ENCODE assay signal across 17 cellular contexts in genomic region chr9:124453586-124454191, GRCh38. TPM values are rescaled to one million over a fixed set of nuclear protein-coding genes. Genes with fewer than 3 reads are reported as not detected.
DNase-seq lines count a peak whose midpoint lies in the region; ATAC-seq and TF ChIP-seq lines count a peak whose summit lies in the region.
"Had no signal": no experiment of that assay in that cellular context is flagged by ENCODE, and none has a peak within 500 bp of the region (broad histone marks: within the 10 kb centered on the region; RNA-seq: fewer than 3 reads in every experiment).

No MANE protein-coding gene starts in this region.

- H3K79me1 ChIP-seq in IMR-90 (ENCODE audit: low read depth in 1 of 2, low read length in 2 of 2), result no peaks in the 10 kb centered on the region

- no peaks in the 10 kb centered on the region for H3K36me3 Mint-ChIP-seq in endodermal cell (ENCODE audit: low read depth)
- no peaks in the 10 kb centered on the region for H3K36me3 Mint-ChIP-seq in T-helper 2 cell treated with Interferon-gamma antibody and Interleukin-4, amounts not matched to agents 5 μg/mL and 100 μg/mL, for 36 hours (ENCODE audit: low read depth)

- POLR2A ChIA-PET in IMR-90 (lab: Charles Lee; ENCODE audit: unreplicated experiment), result no interaction called here

- no peak overlapping the region for H3K4ac ChIP-seq in IMR-90 (ENCODE audit: low read depth, low read length)

- H3K27me3 Mint-ChIP-seq in endodermal cell (ENCODE audit: insufficient read depth), result peaks cover 39% of the 10 kb centered on the region
- peaks cover 28% of the 10 kb centered on the region for H3K27me3 Mint-ChIP-seq in T-helper 2 cell treated with Interferon-gamma antibody and Interleukin-4, amounts not matched to agents 5 μg/mL and 100 μg/mL, for 36 hours (ENCODE audit: low read depth)

- H3K36me3 ChIP-seq in IMR-90 (ENCODE audit: control insufficient read depth, insufficient read depth, low read length) (no peaks in the 10 kb centered on the region), endodermal cell (ENCODE audit: control insufficient read depth, insufficient read depth, low read length) (no peaks in the 10 kb centered on the region), mucosa of rectum (ENCODE audit: control insufficient read depth in 2 of 2, insufficient read depth in 2 of 2, low read length in 2 of 2) (no peaks in the 10 kb centered on the region), brain microvascular endothelial cell (replicated peaks) (no peaks in the 10 kb centered on the region)
- H3K36me3 ChIP-seq: SJCRH30 had no signal

- H3K18ac ChIP-seq in IMR-90 (ENCODE audit: low read depth, low read length), result no peak overlapping the region

- no peak for ATAC-seq in IMR-90 (ENCODE audit: low read depth)
- ATAC-seq: activated CD4-positive, CD25-positive, alpha-beta regulatory T cell treated with anti-CD3 and anti-CD28 coated beads, Interleukin-2, amount 50 U/mL, for 24 hours had no signal

- in situ Hi-C loops in IMR-90 (cut with MboI; ENCODE audit: low sequenced_read_pairs) (no loop called here), brain microvascular endothelial cell (cut with HindIII; ENCODE audit: low pct_ligation_motif_present, low sequenced_read_pairs) (no loop called here)

- H3K9me1 ChIP-seq in IMR-90 (ENCODE audit: insufficient read depth, low read length), result no peaks in the 10 kb centered on the region

- no peak overlapping the region for H2AK9ac ChIP-seq in IMR-90 (replicated peaks; ENCODE audit: low read depth, low read length, poor library complexity)

- H2BK20ac ChIP-seq in IMR-90 (ENCODE audit: low read depth, low read length), result no peak overlapping the region

- no peak overlapping the region for H2BK15ac ChIP-seq in IMR-90 (ENCODE audit: low read depth, low read length)

- H4K5ac ChIP-seq in IMR-90 (ENCODE audit: low read depth, low read length), result no peak overlapping the region

- no TSS peak for BruUV-seq in IMR-90 (replicated peaks; lab: Mats Ljungman, UMichigan)

- H3K4me1 Mint-ChIP-seq in endodermal cell, result peaks cover 6% of the 10 kb centered on the region
- H3K4me1 Mint-ChIP-seq in T-helper 2 cell treated with Interferon-gamma antibody and Interleukin-4, amounts not matched to agents 5 μg/mL and 100 μg/mL, for 36 hours (ENCODE audit: low read depth), result no peaks in the 10 kb centered on the region

- intact Hi-C loops in IMR-90 (cut with micrococcal nuclease), result no loop called here

- dilution Hi-C loops in IMR-90 (cut with HindIII; ENCODE audit: low sequenced_read_pairs, unreplicated experiment), result no loop called here

- H3K9me3 ChIP-seq in IMR-90 (ENCODE audit: control insufficient read depth, insufficient read depth, low read length) (no peaks in the 10 kb centered on the region), endodermal cell (ENCODE audit: control insufficient read depth, low read length) (no peaks in the 10 kb centered on the region), mucosa of rectum (ENCODE audit: control insufficient read depth in 2 of 2, low read length in 2 of 2) (no peaks in the 10 kb centered on the region)
- H3K9me3 ChIP-seq: SJCRH30 had no signal

- H3K4me3 ChIP-seq in IMR-90 (ENCODE audit: insufficient read depth, low read depth, low read length) (no peak overlapping the region), endodermal cell (ENCODE audit: low read length) (no peak overlapping the region), mucosa of rectum (ENCODE audit: low read length in 2 of 2) (peak overlapping the region; percentile 37 to 39), brain microvascular endothelial cell (ENCODE audit: low read depth, low read length) (no peak overlapping the region)
- H3K4me3 ChIP-seq: lung, SJCRH30 had no signal

- no peak overlapping the region for H2BK120ac ChIP-seq in IMR-90 (ENCODE audit: low read depth, low read length)

- no peaks in the 10 kb centered on the region for H4K20me1 ChIP-seq in IMR-90 (ENCODE audit: insufficient read depth, low read length)

- H3K4me1 ChIP-seq in IMR-90 (ENCODE audit: control insufficient read depth, insufficient read depth, low read length), result no peaks in the 10 kb centered on the region
- H3K4me1 ChIP-seq in endodermal cell (ENCODE audit: control insufficient read depth, insufficient read depth, low read length), result peaks cover 6% of the 10 kb centered on the region
- peaks cover 2% of the 10 kb centered on the region in 2 donors for H3K4me1 ChIP-seq in mucosa of rectum (ENCODE audit: control insufficient read depth in 2 of 2, insufficient read depth in 2 of 2, low read length in 2 of 2)
- H3K4me1 ChIP-seq: parathyroid adenoma, SJCRH30 had no signal

- no peaks in the 10 kb centered on the region for H3K9me3 Mint-ChIP-seq in endodermal cell
- H3K9me3 Mint-ChIP-seq in T-helper 2 cell treated with Interferon-gamma antibody and Interleukin-4, amounts not matched to agents 5 μg/mL and 100 μg/mL, for 36 hours, result no peaks in the 10 kb centered on the region

- 100% methylated on average over 1 of the region's 35 CpGs; no CpG with 5 or more reads in 1 of the 2 experiments for WGBS in IMR-90 (ENCODE audit: extremely low coverage in 2 of 2, insufficient read length in 1 of 2), 2 experiments
- WGBS in endodermal cell (ENCODE audit: insufficient coverage in 1 of 2, insufficient read length in 1 of 2), 2 experiments, result 39 to 93% methylated on average over 3 to 35 of the region's 35 CpGs

- no peak overlapping the region for H4K8ac ChIP-seq in IMR-90 (ENCODE audit: low read depth in 2 of 2, low read length in 2 of 2)

- CTCF ChIA-PET in IMR-90 (lab: Yijun Ruan, JAX), result no interaction called here

- H3K27ac Mint-ChIP-seq in endodermal cell, result no peak overlapping the region
- no peak overlapping the region for H3K27ac Mint-ChIP-seq in T-helper 2 cell treated with Interferon-gamma antibody and Interleukin-4, amounts not matched to agents 5 μg/mL and 100 μg/mL, for 36 hours

- H3K9ac ChIP-seq in IMR-90 (ENCODE audit: low read depth, low read length), result no peak overlapping the region
- no peak overlapping the region for H3K9ac ChIP-seq in endodermal cell (ENCODE audit: extremely low read depth, low read length, poor library complexity, severe bottlenecking)
- no peak overlapping the region for H3K9ac ChIP-seq in mucosa of rectum (ENCODE audit: low read depth in 1 of 2, low read length in 2 of 2)
- H3K9ac ChIP-seq: parathyroid adenoma had no signal

- H3K23ac ChIP-seq in IMR-90 (ENCODE audit: low read depth, low read length), result no peak overlapping the region

- no peak overlapping the region for H2AK5ac ChIP-seq in IMR-90 (ENCODE audit: low read depth, low read length)

- no peak for TF ChIP-seq RAD21 in IMR-90 (IDR thresholded peaks at IDR 0.05; ENCODE audit: low read length)

- TF ChIP-seq CTCF in GM10266 (IDR thresholded peaks at IDR 0.05; ENCODE audit: control insufficient read depth, insufficient read depth, low read depth, missing control alignments), result no peak
- TF ChIP-seq CTCF in IMR-90 (conservative IDR thresholded peaks at IDR 0.05; ENCODE audit: low read depth, low read length), result no peak
- no peak for TF ChIP-seq CTCF in endodermal cell (conservative IDR thresholded peaks at IDR 0.05)
- no peak for TF ChIP-seq CTCF in brain microvascular endothelial cell (IDR thresholded peaks at IDR 0.05; ENCODE audit: low read depth, low read length, missing control alignments)

- H3K56ac ChIP-seq in IMR-90 (ENCODE audit: extremely low read depth, insufficient read depth, low read length), result no peak overlapping the region

- peaks cover 70% of the 10 kb centered on the region for H3K27me3 ChIP-seq in IMR-90 (ENCODE audit: control insufficient read depth, insufficient read depth, low read length)
- peaks cover 37% of the 10 kb centered on the region for H3K27me3 ChIP-seq in endodermal cell (ENCODE audit: control insufficient read depth, insufficient read depth, low read length, poor library complexity, severe bottlenecking)
- H3K27me3 ChIP-seq in mucosa of rectum (ENCODE audit: control insufficient read depth in 2 of 2, insufficient read depth in 2 of 2, low read length in 2 of 2), result peaks cover 17 to 19% of the 10 kb centered on the region in 2 donors
- H3K27me3 ChIP-seq in brain microvascular endothelial cell (replicated peaks), result peaks cover 32% of the 10 kb centered on the region

- no peak overlapping the region for H3K27ac ChIP-seq in IMR-90 (ENCODE audit: insufficient read depth, low read length)
- H3K27ac ChIP-seq in endodermal cell (ENCODE audit: low read depth, low read length), result no peak overlapping the region
- H3K27ac ChIP-seq in mucosa of rectum (ENCODE audit: low read depth in 2 of 2, low read length in 2 of 2), result no peak overlapping the region
- H3K27ac ChIP-seq in brain microvascular endothelial cell, result no peak overlapping the region
- H3K27ac ChIP-seq: parathyroid adenoma, SJCRH30 had no signal

- no peak for TF ChIP-seq POLR2A in IMR-90 (IDR thresholded peaks at IDR 0.05; ENCODE audit: low read depth, low read length)

- DNase-seq in GM10266 (ENCODE audit: extremely low spot score), result peak; percentile 20
- no peak for DNase-seq in IMR-90
- DNase-seq in endodermal cell, result peak; percentile 92
- DNase-seq in HT-29 (ENCODE audit: low spot score), result no peak
- DNase-seq in NCI-H774 (lab: John Stamatoyannopoulos, UW), result no peak
- no peak for DNase-seq in T-helper 2 cell treated with Interferon-gamma antibody and Interleukin-4, amounts not matched to agents 5 μg/mL and 100 μg/mL, for 36 hours (ENCODE audit: low spot score)
- no peak for DNase-seq in brain microvascular endothelial cell
- DNase-seq: activated gamma-delta T cell treated with Interleukin-2 at 50 U/mL for 16 hours, foreskin melanocyte, NCI-H524 treated with DMSO at 0.1 percent for 48 hours, SJCRH30 had no signal

- no peak overlapping the region; the same call in 1 of the 2 replicates for H3K4me2 ChIP-seq in IMR-90 (ENCODE audit: low read depth, low read length)

- H3K4me3 Mint-ChIP-seq in endodermal cell, result no peak overlapping the region
- H3K4me3 Mint-ChIP-seq in T-helper 2 cell treated with Interferon-gamma antibody and Interleukin-4, amounts not matched to agents 5 μg/mL and 100 μg/mL, for 36 hours, result no peak overlapping the region

- no peak overlapping the region for H2BK5ac ChIP-seq in IMR-90 (ENCODE audit: low read depth, low read length, poor library complexity, severe bottlenecking)

- no peak overlapping the region for H3K14ac ChIP-seq in IMR-90 (replicated peaks; ENCODE audit: low read depth, low read length)

- peak overlapping the region; percentile 43 for H2AFZ ChIP-seq in IMR-90 (replicated peaks; ENCODE audit: low read length, poor library complexity)
- H2AFZ ChIP-seq: parathyroid adenoma had no signal

- no peak overlapping the region for H4K91ac ChIP-seq in IMR-90 (ENCODE audit: insufficient read depth, low read depth, low read length)

RNA-seq across cellular contexts. Expression of gene ADGRD2, which starts 3.4 kb away (rescaled TPM):
- total RNA-seq in IMR-90 (2012; rRNA removed) (not detected in 2 replicates), endodermal cell (under 1 TPM; 0.33 to 0.40 TPM)
- not detected in 2 replicates for polyA plus RNA-seq in IMR-90 (2012; rRNA removed)
- polyA plus RNA-seq in IMR-90 (2012; cell fraction: cytosol; rRNA removed), result not detected in 2 replicates
- polyA plus RNA-seq in IMR-90 (2012; cell fraction: nucleus; rRNA removed; ENCODE audit: low replicate concordance), result not detected in 2 replicates
- 0.36 TPM for polyA plus RNA-seq in endodermal cell (2013, experiment 1 of 2)
- 0.54 TPM for polyA plus RNA-seq in endodermal cell (2013, experiment 2 of 2)
- not detected in 2 replicates for total RNA-seq in HT-29 (2014; rRNA removed; shearing (Covaris generic))
- total RNA-seq: lung, M059J, SJCRH30 had no signal
- polyA plus RNA-seq: lung had no signal

RNA-seq across cellular contexts. Expression of gene PSMB7, which starts 38.4 kb away (rescaled TPM):
- total RNA-seq in IMR-90 (2012; rRNA removed), result 369 and 430 TPM in 2 replicates
- 318 and 340 TPM in 2 replicates for polyA plus RNA-seq in IMR-90 (2012; rRNA removed)
- polyA plus RNA-seq in IMR-90 (2012; cell fraction: cytosol; rRNA removed), result 154 and 232 TPM in 2 replicates
- polyA plus RNA-seq in IMR-90 (2012; cell fraction: nucleus; rRNA removed; ENCODE audit: low replicate concordance), result 50.0 and 129 TPM in 2 replicates
- 100 to 1,000 TPM; 203 to 223 TPM for total RNA-seq in endodermal cell
- 206 TPM for polyA plus RNA-seq in endodermal cell (2013, experiment 1 of 2)
- polyA plus RNA-seq in endodermal cell (2013, experiment 2 of 2), result 192 TPM
- total RNA-seq in HT-29 (2014; rRNA removed; shearing (Covaris generic)), result 195 and 197 TPM in 2 replicates

RNA-seq across cellular contexts. Expression of gene NR5A1, which starts 53.5 kb away (rescaled TPM):
- not detected in 2 replicates for total RNA-seq in IMR-90 (2012; rRNA removed)
- polyA plus RNA-seq in IMR-90 (2012; rRNA removed), result not detected in 2 replicates
- polyA plus RNA-seq in IMR-90 (2012; cell fraction: cytosol; rRNA removed), result not detected in 2 replicates
- polyA plus RNA-seq in IMR-90 (2012; cell fraction: nucleus; rRNA removed; ENCODE audit: low replicate concordance), result not detected in 2 replicates
- total RNA-seq in endodermal cell, result under 1 TPM in 1 of 2 donors, not detected in 1; 0.37 TPM
- polyA plus RNA-seq in endodermal cell (2013, experiment 1 of 2), result 0.25 TPM
- polyA plus RNA-seq in endodermal cell (2013, experiment 2 of 2), result not detected
- total RNA-seq in HT-29 (2014; rRNA removed; shearing (Covaris generic)), result 0.16 and 0.28 TPM in 2 replicates
- total RNA-seq: cerebellum, SJCRH30 had no signal

Comparison
In these comparisons a context has a peak if more than half of its experiments do, and no peak if none do; other contexts are left out.
1. DNase-seq: peak in GM10266 (single experiment) and endodermal cell (single experiment); none in IMR-90 (single experiment), HT-29 (single experiment), NCI-H774 (single experiment), T-helper 2 cell treated with Interferon-gamma antibody and Interleukin-4, amounts not matched to agents 5 μg/mL and 100 μg/mL, for 36 hours (single experiment) and brain microvascular endothelial cell (single experiment).
2. H3K4me3 ChIP-seq: peak in mucosa of rectum (2 of 2); none in IMR-90 (single experiment), endodermal cell (single experiment) and brain microvascular endothelial cell (single experiment).